In the genomic region with DNA sequence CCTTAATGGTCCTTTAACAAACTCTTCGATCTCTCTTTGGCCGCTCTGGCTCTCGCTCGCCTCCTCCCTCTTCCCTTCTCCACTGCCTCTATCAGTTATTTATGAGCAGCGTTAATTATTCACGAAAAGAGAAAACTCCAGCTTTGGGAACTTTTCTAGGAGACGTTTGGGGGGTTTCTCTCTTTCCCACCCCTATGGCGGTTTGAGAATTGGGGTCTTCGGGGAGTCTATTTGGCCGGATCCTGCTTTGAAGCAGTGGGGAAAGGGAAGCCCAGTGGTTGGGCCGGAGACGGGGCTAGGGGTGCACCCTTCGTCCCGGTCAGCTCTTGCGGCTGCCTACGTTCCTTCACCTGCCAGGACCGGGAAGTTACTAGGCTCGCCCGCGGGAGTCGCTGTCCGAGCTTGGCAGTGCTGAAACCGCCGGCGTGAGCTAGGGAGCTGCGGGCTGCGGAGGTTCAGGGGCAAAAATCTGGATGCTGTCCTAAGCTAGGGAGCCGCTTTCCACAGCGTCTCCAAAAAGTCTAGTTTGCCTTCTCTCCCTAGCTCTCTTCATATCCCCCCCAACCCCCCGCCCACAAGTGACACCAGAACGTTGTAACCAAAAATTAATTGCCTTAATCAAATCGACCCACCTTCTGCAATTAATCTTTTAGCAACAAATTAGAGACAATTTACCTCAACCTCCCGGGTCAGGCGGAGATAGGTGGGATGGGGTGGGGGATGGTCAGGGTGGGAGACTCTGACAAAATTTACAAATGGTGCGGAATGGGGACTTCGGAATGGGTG, we compare ENCODE assay signal across 9 cellular contexts. TPM values are rescaled to one million over a fixed set of nuclear protein-coding genes. Genes with fewer than 3 reads are reported as not detected.
DNase-seq lines count a peak whose midpoint lies in the region; ATAC-seq, FAIRE-seq and TF ChIP-seq lines count a peak whose summit lies in the region.
"Had no signal": no experiment of that assay in that cellular context is flagged by ENCODE, and none has a peak within 500 bp of the region (broad histone marks: within the 10 kb centered on the region; RNA-seq: fewer than 3 reads in every experiment).

No MANE protein-coding gene starts in this region.

- H3K4me2 ChIP-seq in GM12878 (ENCODE audit: control insufficient read depth, insufficient read depth), result no peak overlapping the region

- H3K79me2 ChIP-seq in GM12878 (ENCODE audit: control insufficient read depth, insufficient read depth, low read length), result no peaks in the 10 kb centered on the region

- no peaks in the 10 kb centered on the region for H4K20me1 ChIP-seq in GM12878 (ENCODE audit: control insufficient read depth, insufficient read depth)

- no peaks in the 10 kb centered on the region; the same call in 2 of the 3 replicates for H3K9me3 ChIP-seq in GM12878 (replicated peaks; ENCODE audit: control insufficient read depth, insufficient read depth, low read length)

- POLR2A ChIA-PET in GM12878 (lab: Charles Lee), result no interaction called here

- in situ Hi-C loops in GM12878 (cut with MboI), result no loop called here

- no peak overlapping the region for H3K4me3 Mint-ChIP-seq in Calu3 (ENCODE audit: low read depth, unreplicated experiment)

- SMC1A ChIA-PET in GM12878 (lab: Charles Lee; ENCODE audit: uncharacterized antibody, unreplicated experiment), result interaction anchor here (0.6 kb wide), 1 partner anchor 210 kb away, joined by 3 read pairs; no protein-coding TSS in a partner anchor

- TF ChIP-seq RAD21 in GM12878 (IDR thresholded peaks at IDR 0.05; ENCODE audit: insufficient read depth, low read depth, low read length), result no peak

- RAD21 ChIA-PET in GM12878 (lab: Charles Lee; ENCODE audit: unreplicated experiment), result no interaction called here

- H3K36me3 Mint-ChIP-seq in Calu3 (ENCODE audit: insufficient read depth, unreplicated experiment), result no peaks in the 10 kb centered on the region

- CTCF ChIA-PET in GM12878 (lab: Yijun Ruan, JAX), result no interaction called here
- CTCF ChIA-PET in Calu3 (lab: Charles Lee), result no interaction called here

- no peaks in the 10 kb centered on the region for H3K4me1 ChIP-seq in GM12878 (ENCODE audit: control insufficient read depth, insufficient read depth, low read length)

- 29% methylated on average over 36 of the region's 36 CpGs for WGBS in GM12878 (ENCODE audit: insufficient coverage, insufficient replicate concordance, low lambda C conversion rate, missing lambda C conversion rate)

- peaks cover 2 to 11% of the 10 kb centered on the region in 2 experiments for H3K27me3 ChIP-seq in GM12878 (replicated peaks in 1 of 2; ENCODE audit: control insufficient read depth in 2 of 2, insufficient read depth in 2 of 2, low read length in 1 of 2)

- no peak for FAIRE-seq in GM12878 (lab: Jason Lieb, UNC)

- no peaks in the 10 kb centered on the region for H3K4me1 Mint-ChIP-seq in Calu3 (ENCODE audit: low read depth, unreplicated experiment)

- H3K27ac Mint-ChIP-seq in Calu3 (ENCODE audit: unreplicated experiment), result no peak overlapping the region

- no peak for TF ChIP-seq POLR2A in GM12878 (IDR thresholded peaks at IDR 0.05; ENCODE audit: low read depth, low read length)

- intact Hi-C loops in GM12878 (cut with micrococcal nuclease; ENCODE audit: unreplicated experiment) (no loop called here), Calu3 (cut with micrococcal nuclease; ENCODE audit: unreplicated experiment) (no loop called here)

- no peak for TF ChIP-seq CTCF in GM12878 (IDR thresholded peaks at IDR 0.05 in 2 of 3, conservative IDR thresholded peaks at IDR 0.05 in 1 of 3; ENCODE audit: control insufficient read depth in 2 of 3, extremely low read depth in 1 of 3, insufficient read depth in 1 of 3, low read depth in 3 of 3, low read length in 3 of 3)
- TF ChIP-seq CTCF in Calu3 (IDR thresholded peaks at IDR 0.05; ENCODE audit: unreplicated experiment), result no peak

- ATAC-seq in GM12878 (0 out of 3 replicates have a peak, but pooled peaks have one; percentile 32), GM19455 (IDR thresholded peaks at IDR 0.05; ENCODE audit: unreplicated experiment) (no peak)

- BruUV-seq in GM12878 (replicated peaks; lab: Mats Ljungman, UMichigan) (no TSS peak), Calu3 (replicated peaks; lab: Mats Ljungman, UMichigan) (no TSS peak)

- H2AFZ ChIP-seq in GM12878 (ENCODE audit: control insufficient read depth, low read depth, low read length), result no peak overlapping the region

- DNase-seq in AG20443 (ENCODE audit: low spot score), result peak; percentile 78
- peak; percentile 78 for DNase-seq in HuH-7.5 (ENCODE audit: low spot score)
- DNase-seq in GM12878 (ENCODE audit: low read depth, low spot score), result no peak
- peak; percentile 93 for DNase-seq in left kidney (ENCODE audit: low read depth, low spot score)
- no peak for DNase-seq in epidermal melanocyte (ENCODE audit: insufficient read length, low spot score)
- DNase-seq in NCI-H2081 treated with DMSO at 0.1 percent for 48 hours (lab: John Stamatoyannopoulos, UW), result no peak
- no peak for DNase-seq in Calu3

- H3K4me3 ChIP-seq in GM12878, result no peak overlapping the region

- H3K27ac ChIP-seq in GM12878 (ENCODE audit: control insufficient read depth, insufficient read depth), result no peak overlapping the region

- peaks cover 4% of the 10 kb centered on the region for H3K9me3 Mint-ChIP-seq in Calu3 (ENCODE audit: low read depth, unreplicated experiment)

- H3K27me3 Mint-ChIP-seq in Calu3 (ENCODE audit: unreplicated experiment), result peaks cover 35% of the 10 kb centered on the region

- no peak for TF ChIP-seq EP300 in GM12878 (IDR thresholded peaks at IDR 0.05; ENCODE audit: borderline replicate concordance in 1 of 2, control insufficient read depth in 1 of 2, low read depth in 2 of 2, low read length in 2 of 2)

- H3K9ac ChIP-seq in GM12878 (ENCODE audit: control insufficient read depth, insufficient read depth, low read length), result no peak overlapping the region

- H3K36me3 ChIP-seq in GM12878 (ENCODE audit: control insufficient read depth in 2 of 2, insufficient read depth in 2 of 2, low read length in 1 of 2), result no peaks in the 10 kb centered on the region

TF ChIP-seq in GM12878, 131 proteins besides CTCF, POLR2A, EP300 and RAD21:
- TF ChIP-seq, protein P1, sequence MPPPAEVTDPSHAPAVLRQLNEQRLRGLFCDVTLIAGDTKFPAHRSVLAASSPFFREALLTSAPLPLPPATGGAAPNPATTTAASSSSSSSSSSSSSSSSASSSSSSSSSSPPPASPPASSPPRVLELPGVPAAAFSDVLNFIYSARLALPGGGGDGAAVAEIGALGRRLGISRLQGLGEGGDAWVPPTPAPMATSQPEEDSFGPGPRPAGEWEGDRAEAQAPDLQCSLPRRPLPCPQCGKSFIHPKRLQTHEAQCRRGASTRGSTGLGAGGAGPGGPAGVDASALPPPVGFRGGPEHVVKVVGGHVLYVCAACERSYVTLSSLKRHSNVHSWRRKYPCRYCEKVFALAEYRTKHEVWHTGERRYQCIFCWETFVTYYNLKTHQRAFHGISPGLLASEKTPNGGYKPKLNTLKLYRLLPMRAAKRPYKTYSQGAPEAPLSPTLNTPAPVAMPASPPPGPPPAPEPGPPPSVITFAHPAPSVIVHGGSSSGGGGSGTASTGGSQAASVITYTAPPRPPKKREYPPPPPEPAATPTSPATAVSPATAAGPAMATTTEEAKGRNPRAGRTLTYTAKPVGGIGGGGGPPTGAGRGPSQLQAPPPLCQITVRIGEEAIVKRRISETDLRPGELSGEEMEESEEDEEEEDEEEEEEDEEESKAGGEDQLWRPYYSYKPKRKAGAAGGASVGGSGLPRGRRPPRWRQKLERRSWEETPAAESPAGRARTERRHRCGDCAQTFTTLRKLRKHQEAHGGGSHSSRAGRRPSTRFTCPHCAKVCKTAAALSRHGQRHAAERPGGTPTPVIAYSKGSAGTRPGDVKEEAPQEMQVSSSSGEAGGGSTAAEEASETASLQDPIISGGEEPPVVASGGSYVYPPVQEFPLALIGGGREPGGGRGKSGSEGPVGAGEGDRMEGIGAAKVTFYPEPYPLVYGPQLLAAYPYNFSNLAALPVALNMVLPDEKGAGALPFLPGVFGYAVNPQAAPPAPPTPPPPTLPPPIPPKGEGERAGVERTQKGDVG (CRISPR knock-in tag; IDR thresholded peaks at IDR 0.05), result no peak
- TF ChIP-seq, protein P2, sequence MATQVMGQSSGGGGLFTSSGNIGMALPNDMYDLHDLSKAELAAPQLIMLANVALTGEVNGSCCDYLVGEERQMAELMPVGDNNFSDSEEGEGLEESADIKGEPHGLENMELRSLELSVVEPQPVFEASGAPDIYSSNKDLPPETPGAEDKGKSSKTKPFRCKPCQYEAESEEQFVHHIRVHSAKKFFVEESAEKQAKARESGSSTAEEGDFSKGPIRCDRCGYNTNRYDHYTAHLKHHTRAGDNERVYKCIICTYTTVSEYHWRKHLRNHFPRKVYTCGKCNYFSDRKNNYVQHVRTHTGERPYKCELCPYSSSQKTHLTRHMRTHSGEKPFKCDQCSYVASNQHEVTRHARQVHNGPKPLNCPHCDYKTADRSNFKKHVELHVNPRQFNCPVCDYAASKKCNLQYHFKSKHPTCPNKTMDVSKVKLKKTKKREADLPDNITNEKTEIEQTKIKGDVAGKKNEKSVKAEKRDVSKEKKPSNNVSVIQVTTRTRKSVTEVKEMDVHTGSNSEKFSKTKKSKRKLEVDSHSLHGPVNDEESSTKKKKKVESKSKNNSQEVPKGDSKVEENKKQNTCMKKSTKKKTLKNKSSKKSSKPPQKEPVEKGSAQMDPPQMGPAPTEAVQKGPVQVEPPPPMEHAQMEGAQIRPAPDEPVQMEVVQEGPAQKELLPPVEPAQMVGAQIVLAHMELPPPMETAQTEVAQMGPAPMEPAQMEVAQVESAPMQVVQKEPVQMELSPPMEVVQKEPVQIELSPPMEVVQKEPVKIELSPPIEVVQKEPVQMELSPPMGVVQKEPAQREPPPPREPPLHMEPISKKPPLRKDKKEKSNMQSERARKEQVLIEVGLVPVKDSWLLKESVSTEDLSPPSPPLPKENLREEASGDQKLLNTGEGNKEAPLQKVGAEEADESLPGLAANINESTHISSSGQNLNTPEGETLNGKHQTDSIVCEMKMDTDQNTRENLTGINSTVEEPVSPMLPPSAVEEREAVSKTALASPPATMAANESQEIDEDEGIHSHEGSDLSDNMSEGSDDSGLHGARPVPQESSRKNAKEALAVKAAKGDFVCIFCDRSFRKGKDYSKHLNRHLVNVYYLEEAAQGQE (IDR thresholded peaks at IDR 0.05; ENCODE audit: low read depth, low read length), result peak; percentile 87
TF ChIP-seq in GM12878: peak in this region for 1.

RNA-seq across cellular contexts. Expression of a gene that starts 8.9 kb away (rescaled TPM):
- not detected in 2 replicates for total RNA-seq in GM12878 (2013; cell fraction: nucleolus; rRNA removed)
- total RNA-seq in GM12878 (2014; rRNA removed) (not detected in 2 replicates), GM12878 (2014; rRNA removed; fragmentation: Illumina TruSeq; extraction: Trizol) (not detected in 2 replicates), GM12878 (2021) (not detected in 2 replicates), Calu3 (2022) (not detected in 2 replicates)
- not detected for polyA plus RNA-seq in GM12878 (2011; ENCODE audit: low read depth)
- polyA plus RNA-seq in GM12878 (2011; rRNA removed) (not detected in 2 replicates), GM12878 (2014; fragmentation: Illumina TruSeq; extraction: Trizol) (not detected in 2 replicates), GM12878 (2014; fragmentation: Nextera tagmentation; extraction: Ambion mirVana) (not detected), GM12878 (2014; rRNA removed) (not detected in 2 replicates), GM12878 (2016; fragmentation: Nextera tagmentation; extraction: Ambion mirVana) (not detected)
- not detected in 2 replicates for polyA plus RNA-seq in GM12878 (2011; cell fraction: cytosol; rRNA removed)
- not detected in 2 replicates for polyA plus RNA-seq in GM12878 (2011; cell fraction: nucleus; rRNA removed)
- polyA plus RNA-seq in GM12878 (2012), result not detected in 2 replicates
- not detected in 2 replicates for polyA minus RNA-seq in GM12878 (2011; rRNA and poly(A)+ RNA removed)
- polyA minus RNA-seq in GM12878 (2011; cell fraction: cytosol; rRNA and poly(A)+ RNA removed), result not detected in 2 replicates
- not detected in 2 replicates for polyA minus RNA-seq in GM12878 (2011; cell fraction: nucleus; rRNA and poly(A)+ RNA removed)
- polyA plus RNA-seq: adipose tissue had no signal

Comparison
In these comparisons a context has a peak if more than half of its experiments do, and no peak if none do; other contexts are left out.
1. DNase-seq: peak in AG20443 (single experiment), HuH-7.5 (single experiment) and left kidney (single experiment); none in GM12878 (single experiment), epidermal melanocyte (single experiment), NCI-H2081 treated with DMSO at 0.1 percent for 48 hours (single experiment) and Calu3 (single experiment).